Comparison of ENCODE assay signal across 9 cellular contexts in the genomic region with DNA sequence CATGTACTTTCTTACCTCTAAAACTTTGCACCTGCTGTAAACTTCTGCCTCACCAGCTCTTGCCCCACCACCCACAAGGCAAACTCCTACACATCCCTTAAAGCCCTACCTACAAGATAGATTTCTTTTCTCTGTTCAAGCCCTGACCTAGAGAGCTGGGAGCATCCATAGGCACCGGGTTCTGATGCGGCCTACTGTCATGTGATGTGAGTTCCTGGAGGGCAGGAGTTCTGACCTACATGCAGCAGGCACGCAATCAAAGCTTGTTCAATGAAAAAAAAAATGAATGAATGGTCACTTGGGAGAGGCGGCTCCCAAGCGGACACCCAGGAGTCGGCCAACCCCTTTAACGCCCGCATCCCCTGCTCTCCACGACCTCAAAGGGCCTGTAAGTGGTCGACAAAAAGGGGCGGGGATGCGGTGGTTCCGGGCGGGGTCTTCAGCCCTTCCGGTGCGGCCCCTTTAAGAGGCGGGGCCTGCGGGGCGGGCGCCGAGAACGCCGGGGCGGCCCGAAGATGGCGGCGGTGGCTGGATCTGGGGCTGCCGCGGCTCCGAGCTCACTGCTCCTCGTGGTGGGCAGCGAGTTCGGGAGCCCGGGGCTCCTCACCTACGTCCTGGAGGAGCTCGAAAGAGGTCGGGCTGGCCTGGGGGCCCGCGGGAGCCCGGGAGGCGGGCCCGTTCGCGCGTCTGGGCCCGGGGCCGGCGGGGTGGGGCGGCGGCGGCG. TPM values are rescaled to one million over a fixed set of nuclear protein-coding genes. Genes with fewer than 3 reads are reported as not detected.
A peak's percentile ranks its signal among the peaks of the same experiment; 100 is the strongest.
DNase-seq lines count a peak whose midpoint lies in the region; ATAC-seq, FAIRE-seq and TF ChIP-seq lines count a peak whose summit lies in the region.
"Had no signal": no experiment of that assay in that cellular context is flagged by ENCODE, and none has a peak within 500 bp of the region (broad histone marks: within the 10 kb centered on the region; RNA-seq: fewer than 3 reads in every experiment).

Gene MAP1S, plus strand, starts transcription at position 493 of the 724 bp plus-strand sequence. Its CDS starts 23 bp downstream, at position 516.

- CTCF ChIA-PET in activated naive CD4-positive, alpha-beta T cell treated with anti-CD3 and anti-CD28 coated beads for 36 hours (lab: Charles Lee), result interaction anchor here (0.6 to 1.5 kb wide), 5 partner anchors 13 to 133 kb away, joined by 3 to 7 read pairs (median 4); no protein-coding TSS in a partner anchor

- H3K4me3 Mint-ChIP-seq in activated naive CD4-positive, alpha-beta T cell treated with anti-CD3 and anti-CD28 coated beads for 36 hours, result peak within 1 kb of the TSS; percentile 84

- H3K4me1 Mint-ChIP-seq in activated naive CD4-positive, alpha-beta T cell treated with anti-CD3 and anti-CD28 coated beads for 36 hours (ENCODE audit: low read depth), result peaks cover 34% of the 10 kb centered on the region

- no peaks in the 10 kb centered on the region for H3K27me3 ChIP-seq in BE2C
- H3K27me3 ChIP-seq in HUES48 (ENCODE audit: control insufficient read depth, insufficient read depth, low read length), result no peaks in the 10 kb centered on the region
- no peaks in the 10 kb centered on the region for H3K27me3 ChIP-seq in SJSA1 (replicated peaks)
- H3K27me3 ChIP-seq in thoracic aorta (replicated peaks; ENCODE audit: insufficient read depth), result no peaks in the 10 kb centered on the region

- TF ChIP-seq CTCF in BE2C (IDR thresholded peaks at IDR 0.05; ENCODE audit: low read depth, low read length) (no peak), omental fat pad (IDR thresholded peaks at IDR 0.05) (no peak), thoracic aorta (IDR thresholded peaks at IDR 0.05) (no peak)

- no peaks in the 10 kb centered on the region for H3K9me3 Mint-ChIP-seq in activated naive CD4-positive, alpha-beta T cell treated with anti-CD3 and anti-CD28 coated beads for 36 hours

- peak; percentile 86 for DNase-seq in BE2C
- DNase-seq in GM19239 (ENCODE audit: insufficient read length, low spot score), result peak; percentile 96
- DNase-seq in SJSA1 (ENCODE audit: low read depth in 1 of 2, low spot score in 2 of 2), result peak; percentile 63 to 72
- peak; percentile 66 for DNase-seq in activated naive CD4-positive, alpha-beta T cell treated with anti-CD3 and anti-CD28 coated beads for 36 hours
- no peak for DNase-seq in glomerular endothelial cell (ENCODE audit: extremely low read depth, low read depth, low spot score)
- no peak for DNase-seq in omental fat pad (ENCODE audit: low spot score)
- DNase-seq in thoracic aorta (ENCODE audit: low spot score), result no peak

- intact Hi-C loops in activated naive CD4-positive, alpha-beta T cell treated with anti-CD3 and anti-CD28 coated beads for 36 hours (cut with micrococcal nuclease), result loop anchor here (1.0 kb wide), 1 partner anchor 28 kb away; no protein-coding TSS in a partner anchor

- H3K9me3 ChIP-seq in BE2C (no peaks in the 10 kb centered on the region), HUES48 (ENCODE audit: control insufficient read depth, insufficient read depth, low read length) (no peaks in the 10 kb centered on the region), SJSA1 (replicated peaks) (no peaks in the 10 kb centered on the region), thoracic aorta (no peaks in the 10 kb centered on the region)

- H3K4me3 ChIP-seq in BE2C (ENCODE audit: low read depth, low read length) (peak within 1 kb of the TSS; percentile 73), HUES48 (ENCODE audit: low read depth, low read length) (peak within 1 kb of the TSS; percentile 88), SJSA1 (peak within 1 kb of the TSS; percentile 86), thoracic aorta (peak within 1 kb of the TSS; percentile 94)

- peak within 1 kb of the TSS; percentile 71 for H3K27ac ChIP-seq in HUES48 (ENCODE audit: low read depth, low read length)
- H3K27ac ChIP-seq in SJSA1, result peak within 1 kb of the TSS; percentile 68
- H3K27ac ChIP-seq in thoracic aorta, result peak within 1 kb of the TSS in 1 of 2 donors; percentile 42

- ATAC-seq in omental fat pad (ENCODE audit: low FRiP score), result no peak
- ATAC-seq in thoracic aorta (ENCODE audit: insufficient number of reproducible peaks, low FRiP score, low read depth), result no peak

- peak; percentile 90 for FAIRE-seq in GM19239 (lab: Jason Lieb, UNC)
- FAIRE-seq: endometrium had no signal

- H3K9ac ChIP-seq in HUES48 (ENCODE audit: low read depth, low read length), result peak within 1 kb of the TSS; percentile 55; the same call in 1 of the 2 replicates

- H3K27me3 Mint-ChIP-seq in activated naive CD4-positive, alpha-beta T cell treated with anti-CD3 and anti-CD28 coated beads for 36 hours (ENCODE audit: low read depth), result no peaks in the 10 kb centered on the region

- H3K27ac Mint-ChIP-seq in activated naive CD4-positive, alpha-beta T cell treated with anti-CD3 and anti-CD28 coated beads for 36 hours, result peak within 1 kb of the TSS; percentile 76

- peaks cover 15% of the 10 kb centered on the region for H3K36me3 ChIP-seq in BE2C
- peaks cover 25% of the 10 kb centered on the region for H3K36me3 ChIP-seq in HUES48 (ENCODE audit: control insufficient read depth, insufficient read depth, low read length)
- peaks cover 30% of the 10 kb centered on the region for H3K36me3 ChIP-seq in SJSA1
- peaks cover 7% of the 10 kb centered on the region for H3K36me3 ChIP-seq in thoracic aorta

- peaks cover 5% of the 10 kb centered on the region; the same call in 1 of the 2 replicates for H3K4me1 ChIP-seq in BE2C
- H3K4me1 ChIP-seq in HUES48 (ENCODE audit: control insufficient read depth, insufficient read depth, low read length), result peaks cover 15% of the 10 kb centered on the region
- H3K4me1 ChIP-seq in SJSA1 (replicated peaks), result peaks cover 33% of the 10 kb centered on the region
- H3K4me1 ChIP-seq in thoracic aorta (ENCODE audit: control insufficient read depth in 1 of 2, low read depth in 2 of 2), result peaks cover 43 to 52% of the 10 kb centered on the region in 2 donors

- peaks cover 10% of the 10 kb centered on the region for H3K36me3 Mint-ChIP-seq in activated naive CD4-positive, alpha-beta T cell treated with anti-CD3 and anti-CD28 coated beads for 36 hours (ENCODE audit: low read depth)

RNA-seq across cellular contexts. Expression of gene MAP1S, which starts in this region (rescaled TPM):
- polyA plus RNA-seq in BE2C (2012; ENCODE audit: insufficient read depth, insufficient read length, low read depth), result 288 TPM
- total RNA-seq in SJSA1 (2014; rRNA removed; shearing (Covaris generic)), result 8.1 and 9.0 TPM in 2 replicates
- total RNA-seq in activated naive CD4-positive, alpha-beta T cell treated with anti-CD3 and anti-CD28 coated beads for 36 hours, result 10 to 100 TPM; 46.8 to 51.8 TPM
- total RNA-seq in glomerular endothelial cell (72.2 and 141 TPM in 2 replicates), omental fat pad (10 to 100 TPM; 19.4 to 35.9 (median 23.8) TPM), thoracic aorta (10 to 100 TPM; 31.7 to 42.9 TPM)

Comparison
In these comparisons a context has a peak if more than half of its experiments do, and no peak if none do; other contexts are left out.
1. DNase-seq: peak in BE2C (single experiment), GM19239 (single experiment), SJSA1 (2 of 2) and activated naive CD4-positive, alpha-beta T cell treated with anti-CD3 and anti-CD28 coated beads for 36 hours (single experiment); none in glomerular endothelial cell (single experiment), omental fat pad (single experiment) and thoracic aorta (single experiment).
2. Peak in every context shown above with its lines, with median percentiles within 50 percentile points of each other: H3K4me3 ChIP-seq.